ENCODE assay signal across 8 cellular contexts in the genomic region with DNA sequence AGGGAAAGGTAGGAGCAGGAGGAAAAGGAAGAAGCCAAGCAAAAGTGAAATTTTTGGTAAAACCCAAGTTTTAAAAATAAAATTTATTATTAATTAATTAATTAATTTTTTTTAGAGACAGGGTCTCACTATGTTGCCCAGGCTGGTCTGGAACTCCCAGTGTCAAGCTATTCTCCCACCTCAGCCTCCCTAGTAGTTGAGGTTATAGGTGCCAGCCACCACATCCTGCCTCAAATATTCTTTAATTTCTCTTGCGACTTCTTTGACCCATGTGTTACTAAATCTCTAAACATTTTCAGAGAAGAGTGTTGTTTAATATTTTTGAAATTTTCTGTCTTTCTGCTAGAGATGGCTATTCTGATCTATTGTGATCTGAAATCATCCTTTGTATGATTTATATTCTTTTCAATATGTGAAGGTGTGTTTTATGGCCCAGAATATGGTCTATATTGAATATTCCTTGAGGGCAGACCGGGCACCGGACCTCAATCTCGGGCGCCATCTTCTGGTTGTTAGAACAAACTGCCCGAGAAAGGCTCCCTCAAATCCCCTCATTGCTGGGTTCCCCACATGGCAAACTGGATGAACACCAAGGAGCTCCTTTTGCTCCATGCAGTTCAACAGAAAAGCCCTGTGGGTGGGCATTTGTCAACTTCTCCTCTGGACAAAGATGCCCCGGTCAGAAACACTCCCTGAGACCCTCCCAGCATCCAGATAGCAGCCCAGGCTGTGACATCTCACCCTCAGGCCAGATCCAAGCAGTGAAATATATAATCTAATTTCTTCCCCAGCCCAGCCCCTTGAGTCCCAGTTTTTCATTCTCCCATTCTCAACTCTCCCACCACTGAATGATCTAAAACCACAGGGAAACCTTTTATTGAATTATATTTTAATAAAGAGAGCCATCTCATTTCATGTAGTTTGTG.
DNase-seq lines count a peak whose midpoint lies in the region; ATAC-seq and TF ChIP-seq lines count a peak whose summit lies in the region.

No MANE protein-coding gene starts in this region.

- H3K4me2 ChIP-seq in PC-3 (ENCODE audit: low read length), result no peak overlapping the region

- DNase-seq in SIG-M5 treated with dmso at 0.1 percent for 504 hours (lab: John Stamatoyannopoulos, UW; ENCODE audit: unreplicated experiment) (peak; percentile 78), SIG-M5 (lab: John Stamatoyannopoulos, UW) (no peak), PC-3 (peak; percentile 72), anterior cingulate cortex (lab: John Stamatoyannopoulos, UW) (peak in 40 of 58 donors; percentile 2 to 64 (median 12)), immature natural killer cell (peak; percentile 30 to 46 (median 42))
- peak; percentile 7 to 30 for DNase-seq in stimulated activated CD4-positive, alpha-beta T cell treated with anti-CD3 and anti-CD28 coated beads, Interleukin-15, amount 100 ng/mL, for 48 hours (ENCODE audit: low read depth in 2 of 2)

- no peaks in the 10 kb centered on the region for H3K36me3 ChIP-seq in PC-3 (ENCODE audit: low read depth, low read length)

- peak; percentile 89 for ATAC-seq in PC-3
- ATAC-seq in GM21526 (IDR thresholded peaks at IDR 0.05; ENCODE audit: low FRiP score, unreplicated experiment), result no peak

- no peak overlapping the region for H3K4me3 ChIP-seq in PC-3 (ENCODE audit: low read length)

- H3K4me1 ChIP-seq in PC-3 (ENCODE audit: insufficient read depth, low read length), result no peaks in the 10 kb centered on the region

- no peaks in the 10 kb centered on the region for H3K36me3 Mint-ChIP-seq in immature natural killer cell

- intact Hi-C loops in PC-3 (cut with micrococcal nuclease), result loop anchor here (1.0 to 2.0 kb wide), 3 partner anchors 124 to 209 kb away; a partner anchor contains a TSS

- H3K9me2 ChIP-seq in PC-3 (replicated peaks; ENCODE audit: low read length), result no peaks in the 10 kb centered on the region

- peaks cover 45% of the 10 kb centered on the region for H3K27me3 ChIP-seq in PC-3 (ENCODE audit: low read length)

- BruUV-seq in PC-3 (replicated peaks; lab: Mats Ljungman, UMichigan), result no TSS peak

- no peaks in the 10 kb centered on the region for H4K20me1 ChIP-seq in PC-3 (ENCODE audit: low read length)

- TF ChIP-seq EP300 in Ishikawa (IDR thresholded peaks at IDR 0.05; ENCODE audit: borderline replicate concordance), result no peak

- CTCF ChIA-PET in PC-3 (lab: Charles Lee), result interaction anchor here (0.5 to 1.0 kb wide), 3 partner anchors 200 to 212 kb away, joined by 3 to 11 read pairs (median 5); no protein-coding TSS in a partner anchor

- peak; percentile 78 for TF ChIP-seq RAD21 in Ishikawa (IDR thresholded peaks at IDR 0.05; ENCODE audit: low read depth)

- peaks cover 3 to 9% (median 6%) of the 10 kb centered on the region in 3 donors for H3K27me3 Mint-ChIP-seq in immature natural killer cell (ENCODE audit: low read depth in 3 of 3)

- no peaks in the 10 kb centered on the region for H3K79me2 ChIP-seq in PC-3 (ENCODE audit: low read length)

- H3K9me3 ChIP-seq in PC-3 (ENCODE audit: low read length), result no peaks in the 10 kb centered on the region

- H3K27ac ChIP-seq in PC-3 (ENCODE audit: low read length), result no peak overlapping the region

- peak overlapping the region in 3 of 5 donors; percentile 9 to 45 (median 33) for H3K4me3 Mint-ChIP-seq in immature natural killer cell

- no peak overlapping the region for H3K9ac ChIP-seq in PC-3 (ENCODE audit: low read length)

- TF ChIP-seq CTCF in PC-3 (conservative IDR thresholded peaks at IDR 0.05; ENCODE audit: low read depth, low read length), result peak; percentile 92

- H3K4me1 Mint-ChIP-seq in immature natural killer cell, result peaks cover 10 to 12% of the 10 kb centered on the region in 2 donors

- peak overlapping the region; percentile 14; the same call in 1 of the 2 replicates for H2AFZ ChIP-seq in PC-3 (ENCODE audit: low read length)

- POLR2A ChIA-PET in PC-3 (lab: Charles Lee; ENCODE audit: unreplicated experiment), result no interaction called here

- peak overlapping the region in 2 of 6 donors; percentile 16 to 42 for H3K27ac Mint-ChIP-seq in immature natural killer cell

- H3F3A ChIP-seq in PC-3 (ENCODE audit: low read length, unreplicated experiment), result no peaks in the 10 kb centered on the region

- H3K9me3 Mint-ChIP-seq in immature natural killer cell, result no peaks in the 10 kb centered on the region

TF ChIP-seq in Ishikawa, 13 proteins besides CTCF, POLR2A, EP300 and RAD21:
- TF ChIP-seq ZBTB7A (IDR thresholded peaks at IDR 0.05; ENCODE audit: low read depth) (no peak), CEBPB (IDR thresholded peaks at IDR 0.05) (no peak), TAF1 (IDR thresholded peaks at IDR 0.05; ENCODE audit: low read depth) (no peak), FOXM1 (IDR thresholded peaks at IDR 0.05; ENCODE audit: borderline replicate concordance, low read depth) (no peak), YY1 (IDR thresholded peaks at IDR 0.05; ENCODE audit: low read depth) (no peak), CREB1 (IDR thresholded peaks at IDR 0.05; ENCODE audit: low read depth) (no peak), EGR1 (IDR thresholded peaks at IDR 0.05) (no peak), TCF12 (IDR thresholded peaks at IDR 0.05; ENCODE audit: low read depth) (no peak), NFIC (IDR thresholded peaks at IDR 0.05) (no peak), TEAD4 (IDR thresholded peaks at IDR 0.05) (no peak)
- TF ChIP-seq, protein P1, sequence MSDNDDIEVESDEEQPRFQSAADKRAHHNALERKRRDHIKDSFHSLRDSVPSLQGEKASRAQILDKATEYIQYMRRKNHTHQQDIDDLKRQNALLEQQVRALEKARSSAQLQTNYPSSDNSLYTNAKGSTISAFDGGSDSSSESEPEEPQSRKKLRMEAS (IDR thresholded peaks at IDR 0.05), result no peak
- TF ChIP-seq, protein P2, sequence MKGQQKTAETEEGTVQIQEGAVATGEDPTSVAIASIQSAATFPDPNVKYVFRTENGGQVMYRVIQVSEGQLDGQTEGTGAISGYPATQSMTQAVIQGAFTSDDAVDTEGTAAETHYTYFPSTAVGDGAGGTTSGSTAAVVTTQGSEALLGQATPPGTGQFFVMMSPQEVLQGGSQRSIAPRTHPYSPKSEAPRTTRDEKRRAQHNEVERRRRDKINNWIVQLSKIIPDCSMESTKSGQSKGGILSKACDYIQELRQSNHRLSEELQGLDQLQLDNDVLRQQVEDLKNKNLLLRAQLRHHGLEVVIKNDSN (IDR thresholded peaks at IDR 0.05), result no peak
- TF ChIP-seq, protein P3, sequence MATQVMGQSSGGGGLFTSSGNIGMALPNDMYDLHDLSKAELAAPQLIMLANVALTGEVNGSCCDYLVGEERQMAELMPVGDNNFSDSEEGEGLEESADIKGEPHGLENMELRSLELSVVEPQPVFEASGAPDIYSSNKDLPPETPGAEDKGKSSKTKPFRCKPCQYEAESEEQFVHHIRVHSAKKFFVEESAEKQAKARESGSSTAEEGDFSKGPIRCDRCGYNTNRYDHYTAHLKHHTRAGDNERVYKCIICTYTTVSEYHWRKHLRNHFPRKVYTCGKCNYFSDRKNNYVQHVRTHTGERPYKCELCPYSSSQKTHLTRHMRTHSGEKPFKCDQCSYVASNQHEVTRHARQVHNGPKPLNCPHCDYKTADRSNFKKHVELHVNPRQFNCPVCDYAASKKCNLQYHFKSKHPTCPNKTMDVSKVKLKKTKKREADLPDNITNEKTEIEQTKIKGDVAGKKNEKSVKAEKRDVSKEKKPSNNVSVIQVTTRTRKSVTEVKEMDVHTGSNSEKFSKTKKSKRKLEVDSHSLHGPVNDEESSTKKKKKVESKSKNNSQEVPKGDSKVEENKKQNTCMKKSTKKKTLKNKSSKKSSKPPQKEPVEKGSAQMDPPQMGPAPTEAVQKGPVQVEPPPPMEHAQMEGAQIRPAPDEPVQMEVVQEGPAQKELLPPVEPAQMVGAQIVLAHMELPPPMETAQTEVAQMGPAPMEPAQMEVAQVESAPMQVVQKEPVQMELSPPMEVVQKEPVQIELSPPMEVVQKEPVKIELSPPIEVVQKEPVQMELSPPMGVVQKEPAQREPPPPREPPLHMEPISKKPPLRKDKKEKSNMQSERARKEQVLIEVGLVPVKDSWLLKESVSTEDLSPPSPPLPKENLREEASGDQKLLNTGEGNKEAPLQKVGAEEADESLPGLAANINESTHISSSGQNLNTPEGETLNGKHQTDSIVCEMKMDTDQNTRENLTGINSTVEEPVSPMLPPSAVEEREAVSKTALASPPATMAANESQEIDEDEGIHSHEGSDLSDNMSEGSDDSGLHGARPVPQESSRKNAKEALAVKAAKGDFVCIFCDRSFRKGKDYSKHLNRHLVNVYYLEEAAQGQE (IDR thresholded peaks at IDR 0.05; ENCODE audit: low read depth), result no peak
